In the genomic region with DNA sequence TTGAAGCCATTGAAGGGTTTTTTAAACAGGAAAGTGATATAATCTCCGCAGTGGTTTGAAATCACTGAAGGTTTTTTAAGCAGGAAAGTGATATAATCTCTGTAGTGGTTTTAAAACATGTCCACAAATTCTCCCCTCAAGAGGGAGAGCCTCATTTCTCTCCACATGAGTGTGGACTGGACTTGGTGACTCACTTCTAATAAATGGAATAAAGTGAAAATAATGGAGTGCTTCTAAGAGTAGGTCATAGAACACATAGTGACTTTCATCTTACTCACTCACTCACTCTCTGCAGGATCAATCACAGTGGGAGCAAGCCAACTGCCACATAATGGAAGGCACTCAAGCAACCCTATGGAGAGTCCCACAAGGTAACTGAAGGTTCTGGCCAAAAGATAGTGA, we compare ENCODE assay signal across 13 cellular contexts. TPM values are rescaled to one million over a fixed set of nuclear protein-coding genes. Genes with fewer than 3 reads are reported as not detected.
DNase-seq lines count a peak whose midpoint lies in the region; ATAC-seq and TF ChIP-seq lines count a peak whose summit lies in the region.
"Had no signal": no experiment of that assay in that cellular context is flagged by ENCODE, and none has a peak within 500 bp of the region (broad histone marks: within the 10 kb centered on the region; RNA-seq: fewer than 3 reads in every experiment).

No MANE protein-coding gene starts in this region.

- no peaks in the 10 kb centered on the region for H4K20me1 ChIP-seq in fibroblast of lung (ENCODE audit: control insufficient read depth, extremely low read depth, insufficient read depth, low read length)

- no peaks in the 10 kb centered on the region for H3K27me3 ChIP-seq in SJSA1 (replicated peaks)
- H3K27me3 ChIP-seq in fibroblast of lung (ENCODE audit: control insufficient read depth, insufficient read depth, low read length) = no peaks in the 10 kb centered on the region
- H3K27me3 ChIP-seq: esophagus muscularis mucosa had no signal

- H3K4me1 ChIP-seq in SJSA1 (replicated peaks) = peaks cover 7% of the 10 kb centered on the region
- no peaks in the 10 kb centered on the region for H3K4me1 ChIP-seq in fibroblast of lung (ENCODE audit: control insufficient read depth, extremely low read depth, insufficient read depth, low read length)

- intact Hi-C loops in activated CD8-positive, alpha-beta T cell treated with anti-CD3 and anti-CD28 coated beads for 36 hours (cut with micrococcal nuclease) = no loop called here
- intact Hi-C loops in activated T-helper 1 cell treated with anti-CD3 and anti-CD28 coated beads, Interleukin-12 subunit alpha, Interleukin-12 subunit beta, Interleukin-2, Interleukin-4 antibody, amounts not matched to agents 30 ng/mL and 10 ng/mL and 1 ng/mL, durations not matched to agents 14 hours and 24 hours and 36 hours (cut with micrococcal nuclease) = loop anchor here (1.0 kb wide), 1 partner anchor 11 kb away; no protein-coding TSS in a partner anchor

- H3K79me2 ChIP-seq in fibroblast of lung (ENCODE audit: control insufficient read depth, insufficient read depth, low read length) = peaks cover 55% of the 10 kb centered on the region

- peaks cover 15% of the 10 kb centered on the region for H3K9me3 ChIP-seq in SJSA1 (replicated peaks)
- H3K9me3 ChIP-seq in fibroblast of lung (ENCODE audit: control insufficient read depth, insufficient read depth, low read depth, low read length) = no peaks in the 10 kb centered on the region

- H3K36me3 ChIP-seq in SJSA1 (peaks cover 47% of the 10 kb centered on the region), fibroblast of lung (ENCODE audit: control insufficient read depth, insufficient read depth, low read length) (no peaks in the 10 kb centered on the region)
- H3K36me3 ChIP-seq: esophagus muscularis mucosa had no signal

- H3K27me3 Mint-ChIP-seq in activated CD8-positive, alpha-beta T cell treated with anti-CD3 and anti-CD28 coated beads, Interleukin-2, amount 10 ng/mL, durations not matched to agents 7 days and 5 days (ENCODE audit: low read depth) = peaks cover 4% of the 10 kb centered on the region
- H3K27me3 Mint-ChIP-seq in activated CD8-positive, alpha-beta T cell treated with anti-CD3 and anti-CD28 coated beads for 36 hours = no peaks in the 10 kb centered on the region
- H3K27me3 Mint-ChIP-seq in activated T-helper 1 cell treated with anti-CD3 and anti-CD28 coated beads, Interleukin-12 subunit alpha, Interleukin-12 subunit beta, Interleukin-2, Interleukin-4 antibody, amounts not matched to agents 30 ng/mL and 10 ng/mL and 1 ng/mL, durations not matched to agents 14 hours and 24 hours and 36 hours (ENCODE audit: insufficient read depth) = peaks cover 2% of the 10 kb centered on the region
- H3K27me3 Mint-ChIP-seq: activated naive CD4-positive, alpha-beta T cell treated with anti-CD3 and anti-CD28 coated beads, Interleukin-2, amount 50 U/mL, for 24 hours had no signal

- peak overlapping the region; percentile 53 for H3K27ac ChIP-seq in SJSA1
- H3K27ac ChIP-seq in fibroblast of lung (ENCODE audit: insufficient read depth, low read length) = no peak overlapping the region
- H3K27ac ChIP-seq in caudate nucleus (ENCODE audit: low read depth, low read length) = no peak overlapping the region
- H3K27ac ChIP-seq: esophagus muscularis mucosa had no signal

- peaks cover 13% of the 10 kb centered on the region for H3K4me1 Mint-ChIP-seq in activated CD8-positive, alpha-beta T cell treated with anti-CD3 and anti-CD28 coated beads, Interleukin-2, amount 10 ng/mL, durations not matched to agents 7 days and 5 days (ENCODE audit: low read depth)
- peaks cover 7% of the 10 kb centered on the region for H3K4me1 Mint-ChIP-seq in activated CD8-positive, alpha-beta T cell treated with anti-CD3 and anti-CD28 coated beads for 36 hours (ENCODE audit: low read depth)
- peaks cover 6% of the 10 kb centered on the region for H3K4me1 Mint-ChIP-seq in activated T-helper 1 cell treated with anti-CD3 and anti-CD28 coated beads, Interleukin-12 subunit alpha, Interleukin-12 subunit beta, Interleukin-2, Interleukin-4 antibody, amounts not matched to agents 30 ng/mL and 10 ng/mL and 1 ng/mL, durations not matched to agents 14 hours and 24 hours and 36 hours (ENCODE audit: low read depth)
- H3K4me1 Mint-ChIP-seq: WTC11 had no signal

- ATAC-seq in activated CD8-positive, alpha-beta T cell treated with anti-CD3 and anti-CD28 coated beads, Interleukin-2, amount 10 ng/mL, durations not matched to agents 7 days and 5 days = peak; percentile 44
- ATAC-seq in activated CD8-positive, alpha-beta T cell treated with anti-CD3 and anti-CD28 coated beads for 36 hours = no peak
- ATAC-seq: WTC11 had no signal

- H3K9me3 Mint-ChIP-seq in activated CD8-positive, alpha-beta T cell treated with anti-CD3 and anti-CD28 coated beads, Interleukin-2, amount 10 ng/mL, durations not matched to agents 7 days and 5 days (ENCODE audit: insufficient read depth) = peaks cover 16% of the 10 kb centered on the region
- H3K9me3 Mint-ChIP-seq in activated CD8-positive, alpha-beta T cell treated with anti-CD3 and anti-CD28 coated beads for 36 hours = peaks cover 10% of the 10 kb centered on the region
- H3K9me3 Mint-ChIP-seq in activated T-helper 1 cell treated with anti-CD3 and anti-CD28 coated beads, Interleukin-12 subunit alpha, Interleukin-12 subunit beta, Interleukin-2, Interleukin-4 antibody, amounts not matched to agents 30 ng/mL and 10 ng/mL and 1 ng/mL, durations not matched to agents 14 hours and 24 hours and 36 hours = peaks cover 19% of the 10 kb centered on the region

- no peak overlapping the region for H3K4me2 ChIP-seq in fibroblast of lung (ENCODE audit: extremely low read depth, insufficient read depth, low read length)

- H3K4me3 ChIP-seq in SJSA1 (no peak overlapping the region), fibroblast of lung (replicated peaks in 1 of 4; ENCODE audit: control extremely low read depth in 1 of 4, insufficient read depth in 1 of 4, low read depth in 3 of 4, low read length in 4 of 4) (no peak overlapping the region)
- H3K4me3 ChIP-seq: esophagus muscularis mucosa had no signal

- POLR2A ChIA-PET in activated CD8-positive, alpha-beta T cell treated with anti-CD3 and anti-CD28 coated beads, Interleukin-2, amount 10 ng/mL, durations not matched to agents 7 days and 5 days (lab: Charles Lee) = no interaction called here
- POLR2A ChIA-PET in activated CD8-positive, alpha-beta T cell treated with anti-CD3 and anti-CD28 coated beads for 36 hours (lab: Charles Lee) = no interaction called here

- H3K4me3 Mint-ChIP-seq in activated CD8-positive, alpha-beta T cell treated with anti-CD3 and anti-CD28 coated beads, Interleukin-2, amount 10 ng/mL, durations not matched to agents 7 days and 5 days = no peak overlapping the region
- no peak overlapping the region for H3K4me3 Mint-ChIP-seq in activated CD8-positive, alpha-beta T cell treated with anti-CD3 and anti-CD28 coated beads for 36 hours
- no peak overlapping the region for H3K4me3 Mint-ChIP-seq in activated T-helper 1 cell treated with anti-CD3 and anti-CD28 coated beads, Interleukin-12 subunit alpha, Interleukin-12 subunit beta, Interleukin-2, Interleukin-4 antibody, amounts not matched to agents 30 ng/mL and 10 ng/mL and 1 ng/mL, durations not matched to agents 14 hours and 24 hours and 36 hours
- H3K4me3 Mint-ChIP-seq: activated naive CD4-positive, alpha-beta T cell treated with anti-CD3 and anti-CD28 coated beads, Interleukin-2, amount 50 U/mL, for 24 hours; WTC11 had no signal

- CTCF ChIA-PET in activated CD8-positive, alpha-beta T cell treated with anti-CD3 and anti-CD28 coated beads, Interleukin-2, amount 10 ng/mL, durations not matched to agents 7 days and 5 days (lab: Charles Lee) = interaction anchor here (0.7 kb wide), 1 partner anchor 94 kb away, joined by 3 read pairs; no protein-coding TSS in a partner anchor
- CTCF ChIA-PET in activated CD8-positive, alpha-beta T cell treated with anti-CD3 and anti-CD28 coated beads for 36 hours (lab: Charles Lee) = no interaction called here

- H3K36me3 Mint-ChIP-seq in activated CD8-positive, alpha-beta T cell treated with anti-CD3 and anti-CD28 coated beads, Interleukin-2, amount 10 ng/mL, durations not matched to agents 7 days and 5 days (ENCODE audit: low read depth) = peaks cover 19% of the 10 kb centered on the region
- H3K36me3 Mint-ChIP-seq in activated CD8-positive, alpha-beta T cell treated with anti-CD3 and anti-CD28 coated beads for 36 hours (ENCODE audit: low read depth) = peaks cover 21% of the 10 kb centered on the region
- H3K36me3 Mint-ChIP-seq in activated T-helper 1 cell treated with anti-CD3 and anti-CD28 coated beads, Interleukin-12 subunit alpha, Interleukin-12 subunit beta, Interleukin-2, Interleukin-4 antibody, amounts not matched to agents 30 ng/mL and 10 ng/mL and 1 ng/mL, durations not matched to agents 14 hours and 24 hours and 36 hours (ENCODE audit: low read depth) = peaks cover 12% of the 10 kb centered on the region

- no peak for DNase-seq in activated CD8-positive, alpha-beta T cell treated with anti-CD3 and anti-CD28 coated beads, Interleukin-2, amount 10 ng/mL, durations not matched to agents 7 days and 5 days
- DNase-seq in activated CD8-positive, alpha-beta T cell treated with anti-CD3 and anti-CD28 coated beads for 36 hours = no peak
- DNase-seq in SJSA1 (ENCODE audit: low read depth in 1 of 2, low spot score in 2 of 2) (peak; percentile 43 to 67), fibroblast of lung (ENCODE audit: low read depth in 2 of 2) (peak; percentile 76 to 95), stromal cell of bone marrow (ENCODE audit: low read depth) (peak; percentile 61), foreskin melanocyte (no peak), caudate nucleus (lab: John Stamatoyannopoulos, UW) (no peak)
- no peak for DNase-seq in activated T-helper 1 cell treated with anti-CD3 and anti-CD28 coated beads, Interleukin-12 subunit alpha, Interleukin-12 subunit beta, Interleukin-2, Interleukin-4 antibody, amounts not matched to agents 30 ng/mL and 10 ng/mL and 1 ng/mL, durations not matched to agents 14 hours and 24 hours and 36 hours (ENCODE audit: low spot score)
- DNase-seq: mesendoderm, NCI-H187 treated with DMSO at 0.1 percent for 48 hours had no signal

- H3K27ac Mint-ChIP-seq in activated CD8-positive, alpha-beta T cell treated with anti-CD3 and anti-CD28 coated beads, Interleukin-2, amount 10 ng/mL, durations not matched to agents 7 days and 5 days = no peak overlapping the region
- no peak overlapping the region for H3K27ac Mint-ChIP-seq in activated CD8-positive, alpha-beta T cell treated with anti-CD3 and anti-CD28 coated beads for 36 hours
- H3K27ac Mint-ChIP-seq in activated T-helper 1 cell treated with anti-CD3 and anti-CD28 coated beads, Interleukin-12 subunit alpha, Interleukin-12 subunit beta, Interleukin-2, Interleukin-4 antibody, amounts not matched to agents 30 ng/mL and 10 ng/mL and 1 ng/mL, durations not matched to agents 14 hours and 24 hours and 36 hours = no peak overlapping the region
- H3K27ac Mint-ChIP-seq: activated naive CD4-positive, alpha-beta T cell treated with anti-CD3 and anti-CD28 coated beads, Interleukin-2, amount 50 U/mL, for 24 hours; WTC11 had no signal

- TF ChIP-seq CTCF in activated CD8-positive, alpha-beta T cell treated with anti-CD3 and anti-CD28 coated beads for 36 hours (IDR thresholded peaks at IDR 0.05) = no peak
- TF ChIP-seq CTCF in fibroblast of lung (conservative IDR thresholded peaks at IDR 0.05 in 1 of 2, IDR thresholded peaks at IDR 0.05 in 1 of 2; ENCODE audit: low read depth in 1 of 2, low read length in 2 of 2) = no peak

- H2AFZ ChIP-seq in fibroblast of lung (ENCODE audit: low read length) = no peak overlapping the region

- H3K9ac ChIP-seq in fibroblast of lung (ENCODE audit: insufficient read depth, low read length) = no peak overlapping the region

RNA-seq across cellular contexts. Expression of gene CTNNAL1, which starts 12.0 kb away (rescaled TPM):
- total RNA-seq in activated CD8-positive, alpha-beta T cell treated with anti-CD3 and anti-CD28 coated beads, Interleukin-2, amount 10 ng/mL, durations not matched to agents 7 days and 5 days = 10 to 100 TPM; 21.4 to 21.8 TPM
- total RNA-seq in activated CD8-positive, alpha-beta T cell treated with anti-CD3 and anti-CD28 coated beads for 36 hours = 10 to 100 TPM; 24.1 to 26.0 TPM
- total RNA-seq in SJSA1 (2014; rRNA removed; shearing (Covaris generic)) = 138 and 171 TPM in 2 replicates
- total RNA-seq in fibroblast of lung = 68.4 and 80.6 TPM in 2 replicates
- polyA plus RNA-seq in fibroblast of lung = 95.2 and 110 TPM in 2 replicates
- 65.5 and 83.0 TPM in 2 replicates for polyA plus RNA-seq in fibroblast of lung (2012)
- polyA minus RNA-seq in fibroblast of lung (ENCODE audit: low replicate concordance) = 0.78 and 5.9 TPM in 2 replicates
- total RNA-seq in activated T-helper 1 cell treated with anti-CD3 and anti-CD28 coated beads, Interleukin-12 subunit alpha, Interleukin-12 subunit beta, Interleukin-2, Interleukin-4 antibody, amounts not matched to agents 30 ng/mL and 10 ng/mL and 1 ng/mL, durations not matched to agents 14 hours and 24 hours and 36 hours = 24.8 and 25.1 TPM in 2 replicates

Comparison
In these comparisons a context has a peak if more than half of its experiments do, and no peak if none do; other contexts are left out.
1. DNase-seq: peak in SJSA1 (2 of 2), fibroblast of lung (2 of 2) and stromal cell of bone marrow (single experiment); none in activated CD8-positive, alpha-beta T cell treated with anti-CD3 and anti-CD28 coated beads, Interleukin-2, amount 10 ng/mL, durations not matched to agents 7 days and 5 days (single experiment), activated CD8-positive, alpha-beta T cell treated with anti-CD3 and anti-CD28 coated beads for 36 hours (single experiment), foreskin melanocyte (single experiment), caudate nucleus (0 of 61) and activated T-helper 1 cell treated with anti-CD3 and anti-CD28 coated beads, Interleukin-12 subunit alpha, Interleukin-12 subunit beta, Interleukin-2, Interleukin-4 antibody, amounts not matched to agents 30 ng/mL and 10 ng/mL and 1 ng/mL, durations not matched to agents 14 hours and 24 hours and 36 hours (single experiment).